2 cellular contexts compared by ENCODE assay signal in the genomic region with DNA sequence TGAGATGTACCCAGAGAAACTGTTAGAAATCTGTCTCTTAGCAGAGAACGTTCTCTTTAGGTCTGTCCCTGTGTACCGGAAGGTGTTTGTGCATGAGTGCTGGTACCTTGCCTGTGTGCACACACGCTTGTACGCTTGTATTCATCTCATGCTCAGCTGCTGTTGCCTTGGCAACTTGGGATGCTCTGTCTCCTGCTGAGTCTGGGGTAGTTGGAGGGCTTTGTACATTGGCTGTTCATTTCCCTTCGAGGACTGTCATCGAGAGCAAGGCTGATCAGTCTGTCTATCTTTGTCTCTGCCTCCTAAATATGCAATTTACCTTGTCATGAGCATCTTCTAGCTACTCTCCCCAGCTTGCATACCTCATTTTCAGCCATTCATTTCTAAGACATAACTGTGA.
TF ChIP-seq lines count a peak whose summit lies in the region.

No MANE protein-coding gene starts in this region.

TF ChIP-seq in GM23338, 12 proteins besides CTCF, POLR2A, EP300 and RAD21 (continued from another document):
- no peak for TF ChIP-seq EZH2 (IDR thresholded peaks at IDR 0.05; ENCODE audit: low read depth, unreplicated experiment)
- TF ChIP-seq, protein P1, sequence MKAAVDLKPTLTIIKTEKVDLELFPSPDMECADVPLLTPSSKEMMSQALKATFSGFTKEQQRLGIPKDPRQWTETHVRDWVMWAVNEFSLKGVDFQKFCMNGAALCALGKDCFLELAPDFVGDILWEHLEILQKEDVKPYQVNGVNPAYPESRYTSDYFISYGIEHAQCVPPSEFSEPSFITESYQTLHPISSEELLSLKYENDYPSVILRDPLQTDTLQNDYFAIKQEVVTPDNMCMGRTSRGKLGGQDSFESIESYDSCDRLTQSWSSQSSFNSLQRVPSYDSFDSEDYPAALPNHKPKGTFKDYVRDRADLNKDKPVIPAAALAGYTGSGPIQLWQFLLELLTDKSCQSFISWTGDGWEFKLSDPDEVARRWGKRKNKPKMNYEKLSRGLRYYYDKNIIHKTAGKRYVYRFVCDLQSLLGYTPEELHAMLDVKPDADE (IDR thresholded peaks at IDR 0.05), result no peak

TF ChIP-seq in neural cell, 6 proteins besides CTCF, POLR2A, EP300 and RAD21 (continued from another document):
- no peak for TF ChIP-seq TAF1 (IDR thresholded peaks at IDR 0.05; ENCODE audit: low read depth)
- no peak for TF ChIP-seq EZH2 (IDR thresholded peaks at IDR 0.05; ENCODE audit: borderline replicate concordance, insufficient read depth, low read length, poor library complexity, severe bottlenecking)
- TF ChIP-seq, protein P2, sequence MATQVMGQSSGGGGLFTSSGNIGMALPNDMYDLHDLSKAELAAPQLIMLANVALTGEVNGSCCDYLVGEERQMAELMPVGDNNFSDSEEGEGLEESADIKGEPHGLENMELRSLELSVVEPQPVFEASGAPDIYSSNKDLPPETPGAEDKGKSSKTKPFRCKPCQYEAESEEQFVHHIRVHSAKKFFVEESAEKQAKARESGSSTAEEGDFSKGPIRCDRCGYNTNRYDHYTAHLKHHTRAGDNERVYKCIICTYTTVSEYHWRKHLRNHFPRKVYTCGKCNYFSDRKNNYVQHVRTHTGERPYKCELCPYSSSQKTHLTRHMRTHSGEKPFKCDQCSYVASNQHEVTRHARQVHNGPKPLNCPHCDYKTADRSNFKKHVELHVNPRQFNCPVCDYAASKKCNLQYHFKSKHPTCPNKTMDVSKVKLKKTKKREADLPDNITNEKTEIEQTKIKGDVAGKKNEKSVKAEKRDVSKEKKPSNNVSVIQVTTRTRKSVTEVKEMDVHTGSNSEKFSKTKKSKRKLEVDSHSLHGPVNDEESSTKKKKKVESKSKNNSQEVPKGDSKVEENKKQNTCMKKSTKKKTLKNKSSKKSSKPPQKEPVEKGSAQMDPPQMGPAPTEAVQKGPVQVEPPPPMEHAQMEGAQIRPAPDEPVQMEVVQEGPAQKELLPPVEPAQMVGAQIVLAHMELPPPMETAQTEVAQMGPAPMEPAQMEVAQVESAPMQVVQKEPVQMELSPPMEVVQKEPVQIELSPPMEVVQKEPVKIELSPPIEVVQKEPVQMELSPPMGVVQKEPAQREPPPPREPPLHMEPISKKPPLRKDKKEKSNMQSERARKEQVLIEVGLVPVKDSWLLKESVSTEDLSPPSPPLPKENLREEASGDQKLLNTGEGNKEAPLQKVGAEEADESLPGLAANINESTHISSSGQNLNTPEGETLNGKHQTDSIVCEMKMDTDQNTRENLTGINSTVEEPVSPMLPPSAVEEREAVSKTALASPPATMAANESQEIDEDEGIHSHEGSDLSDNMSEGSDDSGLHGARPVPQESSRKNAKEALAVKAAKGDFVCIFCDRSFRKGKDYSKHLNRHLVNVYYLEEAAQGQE (IDR thresholded peaks at IDR 0.05; ENCODE audit: borderline replicate concordance), result peak; percentile 65
- peak; percentile 61 for TF ChIP-seq SMC3 (conservative IDR thresholded peaks at IDR 0.05; ENCODE audit: poor library complexity)
- peak; percentile 97 for TF ChIP-seq MXI1 (conservative IDR thresholded peaks at IDR 0.05; ENCODE audit: poor library complexity, severe bottlenecking)
